ENCODE assay signal across 1 cellular context in the genomic region with DNA sequence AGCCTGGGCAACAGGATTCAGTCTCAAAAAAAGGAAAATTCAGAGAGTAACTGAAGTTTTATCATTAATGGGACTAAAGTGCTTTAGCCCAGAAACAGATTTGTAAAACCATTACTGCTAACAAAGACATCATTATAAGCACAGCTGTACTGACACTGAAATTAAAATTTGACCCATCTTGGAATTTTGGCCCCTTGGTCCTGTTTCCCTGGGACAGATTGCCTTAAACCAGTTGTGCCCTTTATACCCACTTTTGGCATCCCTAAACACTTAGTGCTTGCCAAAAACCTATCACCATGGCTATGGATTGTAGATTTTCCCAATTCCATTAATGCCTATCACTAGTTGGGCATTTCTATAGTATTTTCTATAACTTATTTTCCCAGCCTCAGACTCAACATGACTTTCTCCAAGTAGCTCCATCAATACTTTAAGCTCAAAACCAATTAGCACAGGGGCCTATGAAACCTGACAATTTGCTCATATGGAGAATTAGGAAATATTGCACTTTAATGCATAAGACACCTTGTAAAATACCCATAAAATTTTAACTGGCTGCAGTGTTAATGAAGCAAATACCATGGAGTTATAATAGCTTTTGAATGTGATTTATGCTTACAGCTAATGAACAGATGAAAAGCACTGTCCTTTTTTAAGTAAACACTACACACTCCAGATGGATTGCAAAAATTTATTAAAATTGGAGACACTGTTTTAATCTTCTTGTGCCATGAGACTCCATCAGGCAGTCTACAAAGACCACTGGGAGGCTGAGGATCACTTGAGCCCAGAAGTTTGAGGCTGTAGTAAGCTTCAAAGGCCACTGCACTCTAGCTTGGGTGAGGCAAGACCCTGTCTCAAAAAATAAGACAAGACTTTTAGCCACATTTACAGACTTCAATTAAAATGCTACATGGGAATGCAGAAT.
TF ChIP-seq lines count a peak whose summit lies in the region.

No MANE protein-coding gene starts in this region.

TF ChIP-seq in K562, 482 proteins besides CTCF, POLR2A, EP300 and RAD21 (continued from another document):
- TF ChIP-seq, protein P1, sequence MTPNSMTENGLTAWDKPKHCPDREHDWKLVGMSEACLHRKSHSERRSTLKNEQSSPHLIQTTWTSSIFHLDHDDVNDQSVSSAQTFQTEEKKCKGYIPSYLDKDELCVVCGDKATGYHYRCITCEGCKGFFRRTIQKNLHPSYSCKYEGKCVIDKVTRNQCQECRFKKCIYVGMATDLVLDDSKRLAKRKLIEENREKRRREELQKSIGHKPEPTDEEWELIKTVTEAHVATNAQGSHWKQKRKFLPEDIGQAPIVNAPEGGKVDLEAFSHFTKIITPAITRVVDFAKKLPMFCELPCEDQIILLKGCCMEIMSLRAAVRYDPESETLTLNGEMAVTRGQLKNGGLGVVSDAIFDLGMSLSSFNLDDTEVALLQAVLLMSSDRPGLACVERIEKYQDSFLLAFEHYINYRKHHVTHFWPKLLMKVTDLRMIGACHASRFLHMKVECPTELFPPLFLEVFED (CRISPR knock-in tag; conservative IDR thresholded peaks at IDR 0.05), result peak; percentile 44; the same call in 1 of the 2 replicates
- TF ChIP-seq MYNN (IDR thresholded peaks at IDR 0.05) (no peak), MYNN (CRISPR knock-in tag; IDR thresholded peaks at IDR 0.05) (no peak), HMBOX1 (IDR thresholded peaks at IDR 0.05) (no peak), FOXP4 (CRISPR knock-in tag; IDR thresholded peaks at IDR 0.05; ENCODE audit: borderline replicate concordance) (no peak), ARNT (IDR thresholded peaks at IDR 0.05) (no peak), NR2F6 (CRISPR knock-in tag; IDR thresholded peaks at IDR 0.05) (no peak), GATAD2B (IDR thresholded peaks at IDR 0.05; ENCODE audit: borderline replicate concordance) (no peak), LCOR (CRISPR knock-in tag; IDR thresholded peaks at IDR 0.05) (no peak), CREB3L1 (IDR thresholded peaks at IDR 0.05; ENCODE audit: borderline replicate concordance, low read depth) (no peak), MXI1 (IDR thresholded peaks at IDR 0.05; ENCODE audit: low read depth, low read length) (no peak), ZC3H11A (IDR thresholded peaks at IDR 0.05; ENCODE audit: low read depth, low read length) (no peak), RFX5 (IDR thresholded peaks at IDR 0.05; ENCODE audit: low read depth, low read length) (no peak), KLF10 (CRISPR knock-in tag; IDR thresholded peaks at IDR 0.05) (no peak), NR2C1 (IDR thresholded peaks at IDR 0.05) (no peak), NR2C1 (tag; IDR thresholded peaks at IDR 0.05) (no peak), CHAMP1 (IDR thresholded peaks at IDR 0.05) (no peak), TBL1XR1 (IDR thresholded peaks at IDR 0.05; ENCODE audit: low read length in 2 of 2) (no peak), MED1 (CRISPR knock-in tag; IDR thresholded peaks at IDR 0.05; ENCODE audit: borderline replicate concordance) (no peak), SRSF7 (optimal IDR thresholded peaks at IDR 0.05; ENCODE audit: low read depth, low read length) (no peak), SP2 (IDR thresholded peaks at IDR 0.05; ENCODE audit: extremely low read depth, low read depth, low read length, poor library complexity, severe bottlenecking) (no peak), HES1 (IDR thresholded peaks at IDR 0.05; ENCODE audit: low read depth) (no peak), MECOM (CRISPR knock-in tag; IDR thresholded peaks at IDR 0.05) (no peak), ZNF324 (CRISPR knock-in tag; IDR thresholded peaks at IDR 0.05) (0 out of 2 replicates have a peak, but pooled peaks have one; percentile 48), ZKSCAN3 (CRISPR knock-in tag; IDR thresholded peaks at IDR 0.05) (no peak), NEUROD1 (IDR thresholded peaks at IDR 0.05; ENCODE audit: borderline replicate concordance, low read depth, low read length, partially characterized antibody) (no peak), TRIM25 (IDR thresholded peaks at IDR 0.05; ENCODE audit: borderline replicate concordance) (no peak), BHLHE40 (IDR thresholded peaks at IDR 0.05; ENCODE audit: low read length) (no peak)
- TF ChIP-seq, protein P2, sequence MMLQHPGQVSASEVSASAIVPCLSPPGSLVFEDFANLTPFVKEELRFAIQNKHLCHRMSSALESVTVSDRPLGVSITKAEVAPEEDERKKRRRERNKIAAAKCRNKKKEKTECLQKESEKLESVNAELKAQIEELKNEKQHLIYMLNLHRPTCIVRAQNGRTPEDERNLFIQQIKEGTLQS (IDR thresholded peaks at IDR 0.05), result no peak
- TF ChIP-seq, protein P2 (CRISPR knock-in tag; conservative IDR thresholded peaks at IDR 0.05), result no peak
- TF ChIP-seq, protein P3, sequence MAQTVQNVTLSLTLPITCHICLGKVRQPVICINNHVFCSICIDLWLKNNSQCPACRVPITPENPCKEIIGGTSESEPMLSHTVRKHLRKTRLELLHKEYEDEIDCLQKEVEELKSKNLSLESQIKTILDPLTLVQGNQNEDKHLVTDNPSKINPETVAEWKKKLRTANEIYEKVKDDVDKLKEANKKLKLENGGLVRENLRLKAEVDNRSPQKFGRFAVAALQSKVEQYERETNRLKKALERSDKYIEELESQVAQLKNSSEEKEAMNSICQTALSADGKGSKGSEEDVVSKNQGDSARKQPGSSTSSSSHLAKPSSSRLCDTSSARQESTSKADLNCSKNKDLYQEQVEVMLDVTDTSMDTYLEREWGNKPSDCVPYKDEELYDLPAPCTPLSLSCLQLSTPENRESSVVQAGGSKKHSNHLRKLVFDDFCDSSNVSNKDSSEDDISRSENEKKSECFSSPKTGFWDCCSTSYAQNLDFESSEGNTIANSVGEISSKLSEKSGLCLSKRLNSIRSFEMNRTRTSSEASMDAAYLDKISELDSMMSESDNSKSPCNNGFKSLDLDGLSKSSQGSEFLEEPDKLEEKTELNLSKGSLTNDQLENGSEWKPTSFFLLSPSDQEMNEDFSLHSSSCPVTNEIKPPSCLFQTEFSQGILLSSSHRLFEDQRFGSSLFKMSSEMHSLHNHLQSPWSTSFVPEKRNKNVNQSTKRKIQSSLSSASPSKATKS (CRISPR knock-in tag; IDR thresholded peaks at IDR 0.05), result no peak
TF ChIP-seq in K562: peak in this region for 37.
